In the genomic region with DNA sequence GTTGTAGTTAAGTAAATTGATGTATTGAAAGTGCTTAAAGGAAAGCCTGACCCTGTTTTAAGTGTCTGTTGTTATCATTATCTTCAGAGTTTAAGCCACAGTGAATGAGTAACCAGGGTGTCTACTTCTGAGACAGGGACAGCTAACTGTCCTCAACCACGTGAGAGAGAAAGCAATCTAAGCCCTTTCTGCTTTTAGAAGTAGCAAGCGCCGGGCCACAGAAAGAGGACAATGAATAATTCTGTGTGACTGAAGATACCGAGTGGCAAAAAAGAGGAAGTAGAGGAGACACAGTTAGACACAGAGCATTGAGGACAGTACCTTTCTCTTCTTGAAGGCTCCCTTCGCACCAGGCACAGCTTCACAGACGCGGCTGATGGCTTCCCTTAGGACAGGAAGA, we compare ENCODE assay signal across 11 cellular contexts.
DNase-seq lines count a peak whose midpoint lies in the region; ATAC-seq, FAIRE-seq and TF ChIP-seq lines count a peak whose summit lies in the region.
"Had no signal": no experiment of that assay in that cellular context is flagged by ENCODE, and none has a peak within 500 bp of the region (broad histone marks: within the 10 kb centered on the region; RNA-seq: fewer than 3 reads in every experiment).

No MANE protein-coding gene starts in this region.

- H3K27me3 Mint-ChIP-seq in GM23338 (ENCODE audit: insufficient read depth, low read depth, poor library complexity), result no peaks in the 10 kb centered on the region
- H3K27me3 Mint-ChIP-seq in activated CD8-positive, alpha-beta T cell treated with anti-CD3 and anti-CD28 coated beads for 36 hours, result peaks cover 20% of the 10 kb centered on the region

- H2AFZ ChIP-seq in GM23338, result 0 out of 2 replicates have a peak overlapping the region, but pooled peaks have one; percentile 23
- peak overlapping the region; percentile 84 for H2AFZ ChIP-seq in Karpas-422 (ENCODE audit: low read length)

- H3K9me3 ChIP-seq in Karpas-422 (ENCODE audit: low read length), result no peaks in the 10 kb centered on the region
- H3K9me3 ChIP-seq: breast epithelium had no signal

- TF ChIP-seq CTCF in GM23338 (conservative IDR thresholded peaks at IDR 0.05; ENCODE audit: low read depth in 2 of 2) (no peak), GM10266 (IDR thresholded peaks at IDR 0.05; ENCODE audit: control insufficient read depth, insufficient read depth, low read depth, missing control alignments) (no peak)
- no peak for TF ChIP-seq CTCF in activated CD8-positive, alpha-beta T cell treated with anti-CD3 and anti-CD28 coated beads for 36 hours (IDR thresholded peaks at IDR 0.05)

- TF ChIP-seq POLR2A in GM12891 (IDR thresholded peaks at IDR 0.05; ENCODE audit: low read depth, low read length) (no peak), GM18505 (IDR thresholded peaks at IDR 0.05; ENCODE audit: borderline replicate concordance, extremely low read depth, insufficient read depth, insufficient read length) (no peak)

- H3K4me3 ChIP-seq in GM23338 (no peak overlapping the region), Karpas-422 (ENCODE audit: low read length) (no peak overlapping the region)
- H3K4me3 ChIP-seq: breast epithelium had no signal

- CTCF ChIA-PET in activated CD8-positive, alpha-beta T cell treated with anti-CD3 and anti-CD28 coated beads for 36 hours (lab: Charles Lee), result no interaction called here

- intact Hi-C loops in left ventricle myocardium superior (cut with micrococcal nuclease), result no loop called here
- intact Hi-C loops in activated CD8-positive, alpha-beta T cell treated with anti-CD3 and anti-CD28 coated beads for 36 hours (cut with micrococcal nuclease), result no loop called here

- H3K27me3 ChIP-seq in GM23338 (ENCODE audit: insufficient read depth) (no peaks in the 10 kb centered on the region), Karpas-422 (ENCODE audit: low read length) (peaks cover 3% of the 10 kb centered on the region; the same call in 1 of the 2 replicates)
- H3K27me3 ChIP-seq: breast epithelium had no signal

- H3K36me3 ChIP-seq in GM23338 (ENCODE audit: insufficient read depth) (no peaks in the 10 kb centered on the region), Karpas-422 (ENCODE audit: insufficient read depth, low read length) (no peaks in the 10 kb centered on the region)
- H3K36me3 ChIP-seq: breast epithelium had no signal

- H3K4me3 Mint-ChIP-seq in GM23338, result no peak overlapping the region
- H3K4me3 Mint-ChIP-seq in activated CD8-positive, alpha-beta T cell treated with anti-CD3 and anti-CD28 coated beads for 36 hours, result no peak overlapping the region

- no peaks in the 10 kb centered on the region for H3K36me3 Mint-ChIP-seq in GM23338 (ENCODE audit: low read depth)
- no peaks in the 10 kb centered on the region for H3K36me3 Mint-ChIP-seq in activated CD8-positive, alpha-beta T cell treated with anti-CD3 and anti-CD28 coated beads for 36 hours (ENCODE audit: low read depth)

- H4K20me1 ChIP-seq in GM23338 (replicated peaks; ENCODE audit: insufficient read depth) (no peaks in the 10 kb centered on the region), Karpas-422 (ENCODE audit: insufficient read depth, low read depth, low read length) (no peaks in the 10 kb centered on the region)

- H3K27ac Mint-ChIP-seq in GM23338, result no peak overlapping the region
- H3K27ac Mint-ChIP-seq in activated CD8-positive, alpha-beta T cell treated with anti-CD3 and anti-CD28 coated beads for 36 hours, result no peak overlapping the region

- no peak for DNase-seq in GM12891 (ENCODE audit: insufficient read length, low spot score)
- DNase-seq in GM23338 (ENCODE audit: low spot score), result no peak
- DNase-seq in Karpas-422, result peak; percentile 76
- peak; percentile 29 for DNase-seq in globus pallidus (ENCODE audit: low spot score)
- DNase-seq in left ventricle myocardium superior, result no peak
- DNase-seq in GM10266 (ENCODE audit: extremely low spot score), result no peak
- DNase-seq in activated CD8-positive, alpha-beta T cell treated with anti-CD3 and anti-CD28 coated beads for 36 hours, result no peak
- DNase-seq: mesendoderm, NCI-H2029 had no signal

- no peak overlapping the region for H3K27ac ChIP-seq in GM23338 (ENCODE audit: low read depth)
- H3K27ac ChIP-seq in Karpas-422 (ENCODE audit: low read length), result no peak overlapping the region
- H3K27ac ChIP-seq: breast epithelium had no signal

- ATAC-seq in GM23338 (no peak), left ventricle myocardium superior (no peak), GM18505 (IDR thresholded peaks at IDR 0.05; ENCODE audit: unreplicated experiment) (no peak)
- no peak for ATAC-seq in activated CD8-positive, alpha-beta T cell treated with anti-CD3 and anti-CD28 coated beads for 36 hours

- H3K9ac ChIP-seq in Karpas-422 (ENCODE audit: low read length), result 0 out of 2 replicates have a peak overlapping the region, but pooled peaks have one; percentile 23

- no peaks in the 10 kb centered on the region for H3K4me1 Mint-ChIP-seq in GM23338
- H3K4me1 Mint-ChIP-seq in activated CD8-positive, alpha-beta T cell treated with anti-CD3 and anti-CD28 coated beads for 36 hours (ENCODE audit: low read depth), result no peaks in the 10 kb centered on the region

- POLR2A ChIA-PET in activated CD8-positive, alpha-beta T cell treated with anti-CD3 and anti-CD28 coated beads for 36 hours (lab: Charles Lee), result no interaction called here

- H3K9me2 ChIP-seq in GM23338 (ENCODE audit: insufficient read depth) (no peaks in the 10 kb centered on the region), Karpas-422 (replicated peaks; ENCODE audit: insufficient read depth, low read length) (no peaks in the 10 kb centered on the region)

- H3K4me1 ChIP-seq in GM23338 (ENCODE audit: insufficient read depth), result no peaks in the 10 kb centered on the region
- peaks cover 26% of the 10 kb centered on the region for H3K4me1 ChIP-seq in Karpas-422 (ENCODE audit: low read length)
- H3K4me1 ChIP-seq: breast epithelium had no signal

- H3F3A ChIP-seq in GM23338 (replicated peaks; ENCODE audit: low read depth), result no peaks in the 10 kb centered on the region

- H3K79me2 ChIP-seq in GM23338 (replicated peaks; ENCODE audit: insufficient read depth), result no peaks in the 10 kb centered on the region
- no peaks in the 10 kb centered on the region for H3K79me2 ChIP-seq in Karpas-422 (ENCODE audit: low read length)

- no peaks in the 10 kb centered on the region for H3K9me3 Mint-ChIP-seq in GM23338
- H3K9me3 Mint-ChIP-seq in activated CD8-positive, alpha-beta T cell treated with anti-CD3 and anti-CD28 coated beads for 36 hours, result no peaks in the 10 kb centered on the region

- no peak overlapping the region for H3K4me2 ChIP-seq in GM23338
- peak overlapping the region; percentile 43 for H3K4me2 ChIP-seq in Karpas-422 (ENCODE audit: low read depth, low read length, poor library complexity, severe bottlenecking)

- FAIRE-seq in GM12891 (lab: Jason Lieb, UNC), result no peak

TF ChIP-seq in GM12891, 5 proteins besides CTCF, POLR2A, EP300 and RAD21:
- no peak for TF ChIP-seq PAX5 (IDR thresholded peaks at IDR 0.05; ENCODE audit: insufficient read depth, low read length, severe bottlenecking)
- TF ChIP-seq POLR2AphosphoS5 (IDR thresholded peaks at IDR 0.05; ENCODE audit: low read depth, low read length), result no peak
- TF ChIP-seq SPI1 (IDR thresholded peaks at IDR 0.05; ENCODE audit: low read depth, low read length), result peak; percentile 42
- no peak for TF ChIP-seq POU2F2 (IDR thresholded peaks at IDR 0.05; ENCODE audit: low read depth, low read length)
- no peak for TF ChIP-seq TAF1 (IDR thresholded peaks at IDR 0.05; ENCODE audit: low read depth, low read length)

TF ChIP-seq in GM23338, 12 proteins besides CTCF, POLR2A, EP300 and RAD21 (continues in another document):
- TF ChIP-seq POLR2AphosphoS5 (IDR thresholded peaks at IDR 0.05; ENCODE audit: low read depth) (no peak), JUNB (IDR thresholded peaks at IDR 0.05; ENCODE audit: unreplicated experiment) (no peak), EZH2 (IDR thresholded peaks at IDR 0.05; ENCODE audit: low read depth, unreplicated experiment) (no peak), EZH2phosphoT487 (IDR thresholded peaks at IDR 0.05; ENCODE audit: unreplicated experiment) (no peak), STAT1 (IDR thresholded peaks at IDR 0.05; ENCODE audit: unreplicated experiment) (no peak), ZNF331 (CRISPR knock-in tag; IDR thresholded peaks at IDR 0.05; ENCODE audit: low read depth) (no peak), ZNF114 (CRISPR knock-in tag; IDR thresholded peaks at IDR 0.05) (no peak), CREB1 (CRISPR knock-in tag; IDR thresholded peaks at IDR 0.05; ENCODE audit: low read depth) (no peak), NANOG (IDR thresholded peaks at IDR 0.05; ENCODE audit: borderline replicate concordance) (no peak)
- TF ChIP-seq, protein P1, sequence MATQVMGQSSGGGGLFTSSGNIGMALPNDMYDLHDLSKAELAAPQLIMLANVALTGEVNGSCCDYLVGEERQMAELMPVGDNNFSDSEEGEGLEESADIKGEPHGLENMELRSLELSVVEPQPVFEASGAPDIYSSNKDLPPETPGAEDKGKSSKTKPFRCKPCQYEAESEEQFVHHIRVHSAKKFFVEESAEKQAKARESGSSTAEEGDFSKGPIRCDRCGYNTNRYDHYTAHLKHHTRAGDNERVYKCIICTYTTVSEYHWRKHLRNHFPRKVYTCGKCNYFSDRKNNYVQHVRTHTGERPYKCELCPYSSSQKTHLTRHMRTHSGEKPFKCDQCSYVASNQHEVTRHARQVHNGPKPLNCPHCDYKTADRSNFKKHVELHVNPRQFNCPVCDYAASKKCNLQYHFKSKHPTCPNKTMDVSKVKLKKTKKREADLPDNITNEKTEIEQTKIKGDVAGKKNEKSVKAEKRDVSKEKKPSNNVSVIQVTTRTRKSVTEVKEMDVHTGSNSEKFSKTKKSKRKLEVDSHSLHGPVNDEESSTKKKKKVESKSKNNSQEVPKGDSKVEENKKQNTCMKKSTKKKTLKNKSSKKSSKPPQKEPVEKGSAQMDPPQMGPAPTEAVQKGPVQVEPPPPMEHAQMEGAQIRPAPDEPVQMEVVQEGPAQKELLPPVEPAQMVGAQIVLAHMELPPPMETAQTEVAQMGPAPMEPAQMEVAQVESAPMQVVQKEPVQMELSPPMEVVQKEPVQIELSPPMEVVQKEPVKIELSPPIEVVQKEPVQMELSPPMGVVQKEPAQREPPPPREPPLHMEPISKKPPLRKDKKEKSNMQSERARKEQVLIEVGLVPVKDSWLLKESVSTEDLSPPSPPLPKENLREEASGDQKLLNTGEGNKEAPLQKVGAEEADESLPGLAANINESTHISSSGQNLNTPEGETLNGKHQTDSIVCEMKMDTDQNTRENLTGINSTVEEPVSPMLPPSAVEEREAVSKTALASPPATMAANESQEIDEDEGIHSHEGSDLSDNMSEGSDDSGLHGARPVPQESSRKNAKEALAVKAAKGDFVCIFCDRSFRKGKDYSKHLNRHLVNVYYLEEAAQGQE (IDR thresholded peaks at IDR 0.05; ENCODE audit: unreplicated experiment), result no peak

Comparison
In these comparisons a context has a peak if more than half of its experiments do, and no peak if none do; other contexts are left out.
1. DNase-seq: peak in Karpas-422 (single experiment) and globus pallidus (single experiment); none in GM12891 (single experiment), GM23338 (single experiment), left ventricle myocardium superior (single experiment), GM10266 (single experiment) and activated CD8-positive, alpha-beta T cell treated with anti-CD3 and anti-CD28 coated beads for 36 hours (single experiment).